Comparison of ENCODE assay signal across 9 cellular contexts in genomic region chr12:93127582-93128331, GRCh38.
DNase-seq lines count a peak whose midpoint lies in the region; ATAC-seq, FAIRE-seq and TF ChIP-seq lines count a peak whose summit lies in the region.
"Had no signal": no experiment of that assay in that cellular context is flagged by ENCODE, and none has a peak within 500 bp of the region (broad histone marks: within the 10 kb centered on the region; RNA-seq: fewer than 3 reads in every experiment).

No MANE protein-coding gene starts in this region.

- H3K4me3 ChIP-seq in bronchial epithelial cell (ENCODE audit: low read depth, low read length) (no peak overlapping the region), mesendoderm (ENCODE audit: low read length) (no peak overlapping the region)

- H3K56ac ChIP-seq in mesendoderm (ENCODE audit: low read length), result no peak overlapping the region

- H4K5ac ChIP-seq in mesendoderm (ENCODE audit: low read length), result no peak overlapping the region

- H3K79me2 ChIP-seq in mesendoderm (ENCODE audit: control insufficient read depth, insufficient read depth, low read length), result no peaks in the 10 kb centered on the region

- no peaks in the 10 kb centered on the region for H3K9me3 Mint-ChIP-seq in activated CD8-positive, alpha-beta memory T cell treated with anti-CD3 and anti-CD28 coated beads, Interleukin-2, amount 10 ng/mL, durations not matched to agents 7 days and 5 days (ENCODE audit: low read depth)
- H3K9me3 Mint-ChIP-seq: activated naive CD4-positive, alpha-beta T cell treated with anti-CD3 and anti-CD28 coated beads, Interleukin-2, amount 50 U/mL, for 24 hours had no signal

- WGBS in mesendoderm (ENCODE audit: extremely low coverage, insufficient coverage, low lambda C conversion rate), result no CpG with 5 or more reads among the region's 16 CpGs

- no peak overlapping the region for H3K4me2 ChIP-seq in mesendoderm (ENCODE audit: low read length)

- no peak for ATAC-seq in activated CD8-positive, alpha-beta memory T cell treated with anti-CD3 and anti-CD28 coated beads, Interleukin-2, amount 10 ng/mL, durations not matched to agents 7 days and 5 days

- no peak overlapping the region for H3K23ac ChIP-seq in mesendoderm (ENCODE audit: low read length)

- H3K36me3 Mint-ChIP-seq in activated CD8-positive, alpha-beta memory T cell treated with anti-CD3 and anti-CD28 coated beads, Interleukin-2, amount 10 ng/mL, durations not matched to agents 7 days and 5 days, result no peaks in the 10 kb centered on the region
- H3K36me3 Mint-ChIP-seq: activated naive CD4-positive, alpha-beta T cell treated with anti-CD3 and anti-CD28 coated beads, Interleukin-2, amount 50 U/mL, for 24 hours had no signal

- H2BK15ac ChIP-seq in mesendoderm (replicated peaks; ENCODE audit: low read depth), result no peak overlapping the region

- H3K4me1 Mint-ChIP-seq in activated CD8-positive, alpha-beta memory T cell treated with anti-CD3 and anti-CD28 coated beads, Interleukin-2, amount 10 ng/mL, durations not matched to agents 7 days and 5 days, result no peaks in the 10 kb centered on the region
- H3K4me1 Mint-ChIP-seq: activated naive CD4-positive, alpha-beta T cell treated with anti-CD3 and anti-CD28 coated beads, Interleukin-2, amount 50 U/mL, for 24 hours had no signal

- TF ChIP-seq CTCF in bronchial epithelial cell (IDR thresholded peaks at IDR 0.05; ENCODE audit: insufficient read depth, low read length, severe bottlenecking) (peak; percentile 61), GM20000 (IDR thresholded peaks at IDR 0.05; ENCODE audit: extremely low read depth, missing control alignments) (no peak)

- H3K36me3 ChIP-seq in bronchial epithelial cell (ENCODE audit: control insufficient read depth, insufficient read depth, low read length) (no peaks in the 10 kb centered on the region), mesendoderm (ENCODE audit: control insufficient read depth, insufficient read depth, low read length) (no peaks in the 10 kb centered on the region)

- H3K27me3 ChIP-seq in bronchial epithelial cell (ENCODE audit: control insufficient read depth, insufficient read depth, low read length) (no peaks in the 10 kb centered on the region), mesendoderm (ENCODE audit: insufficient read depth, low read length, poor library complexity) (no peaks in the 10 kb centered on the region)

- CTCF ChIA-PET in activated CD8-positive, alpha-beta memory T cell treated with anti-CD3 and anti-CD28 coated beads, Interleukin-2, amount 10 ng/mL, durations not matched to agents 7 days and 5 days (lab: Charles Lee), result no interaction called here

- H3K4ac ChIP-seq in mesendoderm (ENCODE audit: low read depth, low read length), result no peak overlapping the region

- no peak overlapping the region for H3K27ac ChIP-seq in mesendoderm (ENCODE audit: low read depth, low read length)

- FAIRE-seq in bronchial epithelial cell (lab: Jason Lieb, UNC), result peak; percentile 72

- no peak overlapping the region for H4K8ac ChIP-seq in mesendoderm (ENCODE audit: low read depth, low read length)

- H2BK120ac ChIP-seq in mesendoderm (ENCODE audit: low read depth, low read length), result no peak overlapping the region

- no peak overlapping the region for H3K4me3 Mint-ChIP-seq in activated CD8-positive, alpha-beta memory T cell treated with anti-CD3 and anti-CD28 coated beads, Interleukin-2, amount 10 ng/mL, durations not matched to agents 7 days and 5 days
- H3K4me3 Mint-ChIP-seq: activated naive CD4-positive, alpha-beta T cell treated with anti-CD3 and anti-CD28 coated beads, Interleukin-2, amount 50 U/mL, for 24 hours had no signal

- no peak overlapping the region for H3K18ac ChIP-seq in mesendoderm (ENCODE audit: low read length)

- no peaks in the 10 kb centered on the region for H3K79me1 ChIP-seq in mesendoderm (ENCODE audit: low read length)

- no peaks in the 10 kb centered on the region for H3K4me1 ChIP-seq in mesendoderm (ENCODE audit: control insufficient read depth, low read depth, low read length)

- H3K27me3 Mint-ChIP-seq in activated CD8-positive, alpha-beta memory T cell treated with anti-CD3 and anti-CD28 coated beads, Interleukin-2, amount 10 ng/mL, durations not matched to agents 7 days and 5 days, result no peaks in the 10 kb centered on the region

- H2AK5ac ChIP-seq in mesendoderm (ENCODE audit: low read length), result no peak overlapping the region

- H3K27ac Mint-ChIP-seq in activated CD8-positive, alpha-beta memory T cell treated with anti-CD3 and anti-CD28 coated beads, Interleukin-2, amount 10 ng/mL, durations not matched to agents 7 days and 5 days, result no peak overlapping the region
- H3K27ac Mint-ChIP-seq: activated naive CD4-positive, alpha-beta T cell treated with anti-CD3 and anti-CD28 coated beads, Interleukin-2, amount 50 U/mL, for 24 hours had no signal

- H3K9ac ChIP-seq in mesendoderm (ENCODE audit: low read length), result no peak overlapping the region

- DNase-seq in AG08395 (ENCODE audit: low spot score) (peak; percentile 76), NCI-H128 (lab: John Stamatoyannopoulos, UW; ENCODE audit: unreplicated experiment) (peak; percentile 83), bronchial epithelial cell (ENCODE audit: low read depth) (peak; percentile 83), mesendoderm (peak; percentile 67), LoVo (ENCODE audit: low spot score) (no peak), GM20000 (ENCODE audit: low spot score) (no peak), ecto neural progenitor cell (ENCODE audit: low spot score) (no peak)
- no peak for DNase-seq in activated CD8-positive, alpha-beta memory T cell treated with anti-CD3 and anti-CD28 coated beads, Interleukin-2, amount 10 ng/mL, durations not matched to agents 7 days and 5 days

- H2BK5ac ChIP-seq in mesendoderm (ENCODE audit: low read length), result no peak overlapping the region

Comparison
In these comparisons a context has a peak if more than half of its experiments do, and no peak if none do; other contexts are left out.
1. DNase-seq: peak in AG08395 (single experiment), NCI-H128 (single experiment), bronchial epithelial cell (single experiment) and mesendoderm (single experiment); none in activated CD8-positive, alpha-beta memory T cell treated with anti-CD3 and anti-CD28 coated beads, Interleukin-2, amount 10 ng/mL, durations not matched to agents 7 days and 5 days (single experiment), LoVo (single experiment), GM20000 (single experiment) and ecto neural progenitor cell (single experiment).